ENCODE assay signal across 8 cellular contexts in genomic region chr3:19543212-19543841, GRCh38.
DNase-seq lines count a peak whose midpoint lies in the region; ATAC-seq and TF ChIP-seq lines count a peak whose summit lies in the region.

No MANE protein-coding gene starts in this region.

- H3K4me3 Mint-ChIP-seq in activated CD4-positive, alpha-beta T cell treated with anti-CD3 and anti-CD28 coated beads, Interleukin-2, amount 10 ng/mL, durations not matched to agents 7 days and 5 days: no peak overlapping the region

- ATAC-seq in GM21526 (IDR thresholded peaks at IDR 0.05; ENCODE audit: low FRiP score, unreplicated experiment) (peak; percentile 53), HG03565 (IDR thresholded peaks at IDR 0.05; ENCODE audit: unreplicated experiment) (peak; percentile 35)

- no peaks in the 10 kb centered on the region for H3K27me3 Mint-ChIP-seq in activated CD4-positive, alpha-beta T cell treated with anti-CD3 and anti-CD28 coated beads, Interleukin-2, amount 10 ng/mL, durations not matched to agents 7 days and 5 days

- peak; percentile 25; the same call in 1 of the 2 replicates for TF ChIP-seq CTCF in RWPE1 (conservative IDR thresholded peaks at IDR 0.05; ENCODE audit: low read depth)

- CTCF ChIA-PET in RWPE1 (lab: Yijun Ruan, JAX): no interaction called here
- CTCF ChIA-PET in activated CD4-positive, alpha-beta T cell treated with anti-CD3 and anti-CD28 coated beads, Interleukin-2, amount 10 ng/mL, durations not matched to agents 7 days and 5 days (lab: Charles Lee): no interaction called here

- H3K9me3 Mint-ChIP-seq in activated CD4-positive, alpha-beta T cell treated with anti-CD3 and anti-CD28 coated beads, Interleukin-2, amount 10 ng/mL, durations not matched to agents 7 days and 5 days: no peaks in the 10 kb centered on the region

- peak; percentile 54 for DNase-seq in DMS 273 (lab: John Stamatoyannopoulos, UW; ENCODE audit: unreplicated experiment)
- DNase-seq in DMS 273 treated with DMSO at 0.1 percent for 48 hours (lab: John Stamatoyannopoulos, UW): no peak
- DNase-seq in RWPE1 (ENCODE audit: low spot score): no peak
- peak; percentile 66 for DNase-seq in islet precursor cell
- no peak for DNase-seq in activated CD4-positive, alpha-beta T cell treated with anti-CD3 and anti-CD28 coated beads, Interleukin-2, amount 10 ng/mL, durations not matched to agents 7 days and 5 days
- no peak for DNase-seq in NCI-H1092 treated with DMSO at 0.1 percent for 48 hours (lab: John Stamatoyannopoulos, UW)

- POLR2A ChIA-PET in RWPE1 (lab: Yijun Ruan, JAX; ENCODE audit: low non-redundant PET): no interaction called here
- POLR2A ChIA-PET in activated CD4-positive, alpha-beta T cell treated with anti-CD3 and anti-CD28 coated beads, Interleukin-2, amount 10 ng/mL, durations not matched to agents 7 days and 5 days (lab: Charles Lee): no interaction called here

- no peak overlapping the region for H3K27ac ChIP-seq in RWPE1

- H3K4me1 Mint-ChIP-seq in activated CD4-positive, alpha-beta T cell treated with anti-CD3 and anti-CD28 coated beads, Interleukin-2, amount 10 ng/mL, durations not matched to agents 7 days and 5 days: no peaks in the 10 kb centered on the region

- no peaks in the 10 kb centered on the region for H3K36me3 Mint-ChIP-seq in activated CD4-positive, alpha-beta T cell treated with anti-CD3 and anti-CD28 coated beads, Interleukin-2, amount 10 ng/mL, durations not matched to agents 7 days and 5 days (ENCODE audit: low read depth)

- H3K27ac Mint-ChIP-seq in activated CD4-positive, alpha-beta T cell treated with anti-CD3 and anti-CD28 coated beads, Interleukin-2, amount 10 ng/mL, durations not matched to agents 7 days and 5 days: no peak overlapping the region

Comparison
In these comparisons a context has a peak if more than half of its experiments do, and no peak if none do; other contexts are left out.
1. DNase-seq: peak in DMS 273 (single experiment) and islet precursor cell (single experiment); none in DMS 273 treated with DMSO at 0.1 percent for 48 hours (single experiment), RWPE1 (single experiment), activated CD4-positive, alpha-beta T cell treated with anti-CD3 and anti-CD28 coated beads, Interleukin-2, amount 10 ng/mL, durations not matched to agents 7 days and 5 days (single experiment) and NCI-H1092 treated with DMSO at 0.1 percent for 48 hours (single experiment).